10 cellular contexts compared by ENCODE assay signal in genomic region chr1:62318756-62319544, GRCh38. TPM values are rescaled to one million over a fixed set of nuclear protein-coding genes. Genes with fewer than 3 reads are reported as not detected.
A peak's percentile ranks its signal among the peaks of the same experiment; 100 is the strongest.
DNase-seq lines count a peak whose midpoint lies in the region; ATAC-seq and TF ChIP-seq lines count a peak whose summit lies in the region.
"Had no signal": no experiment of that assay in that cellular context is flagged by ENCODE, and none has a peak within 500 bp of the region (broad histone marks: within the 10 kb centered on the region; RNA-seq: fewer than 3 reads in every experiment).

TSS of gene KANK4 (minus strand) at chr1:62319434. CDS start at chr1:62281564, 37,870 bp downstream.

- no peaks in the 10 kb centered on the region for H3K36me3 ChIP-seq in mesodermal cell (ENCODE audit: control insufficient read depth, insufficient read depth, low read length)
- no peaks in the 10 kb centered on the region for H3K36me3 ChIP-seq in upper lobe of left lung

- TF ChIP-seq CTCF in dorsolateral prefrontal cortex (IDR thresholded peaks at IDR 0.05 in 54 of 56, conservative IDR thresholded peaks at IDR 0.05 in 2 of 56; ENCODE audit: low read depth in 1 of 56, partially characterized antibody in 56 of 56) = no peak
- TF ChIP-seq CTCF in upper lobe of left lung (IDR thresholded peaks at IDR 0.05) = no peak

- H3K27me3 Mint-ChIP-seq in activated T-cell treated with anti-CD3 and anti-CD28 coated beads, Interleukin-2, amount 50 U/mL, for 4 hours (ENCODE audit: low read depth) = peaks cover 50% of the 10 kb centered on the region

- peaks cover 0 to 48% (median 28%) of the 10 kb centered on the region in 45 donors for H3K27me3 ChIP-seq in dorsolateral prefrontal cortex
- H3K27me3 ChIP-seq in upper lobe of left lung = peaks cover 0 to 12% (median 5%) of the 10 kb centered on the region in 4 donors

- H3K27ac ChIP-seq in dorsolateral prefrontal cortex = no peak within 1 kb of the TSS
- H3K27ac ChIP-seq in mesodermal cell (ENCODE audit: low read depth, low read length, severe bottlenecking) = no peak within 1 kb of the TSS
- H3K27ac ChIP-seq in upper lobe of left lung = peak within 1 kb of the TSS in 2 of 4 donors; percentile 24 to 48

- ATAC-seq in activated T-cell treated with anti-CD3 and anti-CD28 coated beads, Interleukin-2, amount 50 U/mL, for 4 hours = peak in 1 of 2 donors; percentile 38
- ATAC-seq in upper lobe of left lung (ENCODE audit: low FRiP score in 2 of 2) (peak in 1 of 2 donors; percentile 60), HG02981 (IDR thresholded peaks at IDR 0.05; ENCODE audit: unreplicated experiment) (no peak)

- no peaks in the 10 kb centered on the region for H3K9me3 Mint-ChIP-seq in activated T-cell treated with anti-CD3 and anti-CD28 coated beads, Interleukin-2, amount 50 U/mL, for 4 hours
- H3K9me3 Mint-ChIP-seq: activated naive CD4-positive, alpha-beta T cell treated with anti-CD3 and anti-CD28 coated beads for 36 hours had no signal

- H3K9me3 ChIP-seq in mesodermal cell (ENCODE audit: control insufficient read depth, low read length) (no peaks in the 10 kb centered on the region), upper lobe of left lung (no peaks in the 10 kb centered on the region)

- TF ChIP-seq EP300 in upper lobe of left lung (IDR thresholded peaks at IDR 0.05) = no peak

- WGBS in mesodermal cell (ENCODE audit: insufficient coverage in 2 of 2), 2 experiments = 1% methylated on average over 59 to 61 of the region's 84 CpGs
- 0 to 3% methylated on average over 11 to 26 of the region's 84 CpGs for WGBS in upper lobe of left lung, 2 donors

- intact Hi-C loops in dorsolateral prefrontal cortex (cut with DNase I) = no loop called here

- H3K4me3 ChIP-seq in dorsolateral prefrontal cortex (peak within 1 kb of the TSS; percentile 12 to 71 (median 50)), mesodermal cell (ENCODE audit: extremely low read depth, insufficient read depth, low read length, poor library complexity, severe bottlenecking) (peak within 1 kb of the TSS; percentile 50), upper lobe of left lung (peak within 1 kb of the TSS; percentile 14 to 53 (median 44))

- H3K4me1 ChIP-seq in mesodermal cell (ENCODE audit: control insufficient read depth, insufficient read depth, low read length, poor library complexity, severe bottlenecking) (peaks cover 18% of the 10 kb centered on the region), upper lobe of left lung (peaks cover 6 to 15% (median 8%) of the 10 kb centered on the region in 4 donors)

- H3K36me3 Mint-ChIP-seq in activated T-cell treated with anti-CD3 and anti-CD28 coated beads, Interleukin-2, amount 50 U/mL, for 4 hours (ENCODE audit: insufficient read depth) = no peaks in the 10 kb centered on the region

- TF ChIP-seq POLR2A in upper lobe of left lung (IDR thresholded peaks at IDR 0.05) = no peak

- H3K4me1 Mint-ChIP-seq in activated T-cell treated with anti-CD3 and anti-CD28 coated beads, Interleukin-2, amount 50 U/mL, for 4 hours (ENCODE audit: low read depth) = peaks cover 2% of the 10 kb centered on the region

- peak within 1 kb of the TSS; percentile 14 for H3K4me3 Mint-ChIP-seq in activated T-cell treated with anti-CD3 and anti-CD28 coated beads, Interleukin-2, amount 50 U/mL, for 4 hours
- H3K4me3 Mint-ChIP-seq: activated naive CD4-positive, alpha-beta T cell treated with anti-CD3 and anti-CD28 coated beads for 36 hours had no signal

- DNase-seq in activated T-cell treated with anti-CD3 and anti-CD28 coated beads, Interleukin-2, amount 50 U/mL, for 4 hours = no peak
- no peak for DNase-seq in activated T-cell treated with anti-CD3 and anti-CD28 coated beads, Interleukin-2, amount 50 U/mL, for 48 hours
- DNase-seq in dorsolateral prefrontal cortex (no peak), upper lobe of left lung (peak in 1 of 2 donors; percentile 85), NCI-H2107 treated with DMSO at 0.1 percent for 48 hours (lab: John Stamatoyannopoulos, UW; ENCODE audit: unreplicated experiment) (no peak), HPDE6-E6E7 (ENCODE audit: extremely low spot score) (no peak)
- DNase-seq: activated naive CD4-positive, alpha-beta T cell treated with anti-CD3 and anti-CD28 coated beads for 36 hours; midbrain had no signal

RNA-seq across cellular contexts. Expression of gene KANK4, which starts in this region (rescaled TPM):
- total RNA-seq in activated T-cell treated with anti-CD3 and anti-CD28 coated beads, Interleukin-2, amount 50 U/mL, for 4 hours = not detected
- total RNA-seq in dorsolateral prefrontal cortex (1 to 10 TPM in 113 of 120 experiments, under 1 TPM in 7; 0.68 to 9.4 (median 1.8) TPM), upper lobe of left lung (1 to 10 TPM in 5 of 6 donors, under 1 TPM in 1; 0.63 to 9.8 (median 3.7) TPM)
- polyA plus RNA-seq in mesodermal cell (2013, experiment 1 of 2) = 1.7 TPM
- 1.7 TPM for polyA plus RNA-seq in mesodermal cell (2013, experiment 2 of 2)
- total RNA-seq: activated naive CD4-positive, alpha-beta T cell treated with anti-CD3 and anti-CD28 coated beads for 36 hours had no signal
